10 cellular contexts compared by ENCODE assay signal in the genomic region with DNA sequence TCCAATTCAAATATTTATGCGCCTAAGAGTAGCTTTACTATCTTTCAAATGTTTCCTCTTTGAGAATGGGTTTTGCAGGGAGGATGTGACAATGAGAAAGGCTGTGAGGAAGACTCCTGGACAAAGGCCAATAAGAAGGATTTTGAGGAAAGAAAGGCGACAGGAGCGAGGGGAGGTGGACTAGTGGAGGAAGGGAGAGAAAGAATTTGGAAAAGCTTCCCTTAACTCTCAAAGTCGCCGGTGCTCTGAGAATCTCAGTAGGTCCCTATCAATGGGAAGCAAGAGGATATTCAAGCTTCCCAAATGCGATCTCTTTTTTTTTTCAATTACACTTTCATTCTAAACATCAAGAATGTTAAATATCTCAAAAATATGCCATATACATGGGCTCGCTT. TPM values are rescaled to one million over a fixed set of nuclear protein-coding genes. Genes with fewer than 3 reads are reported as not detected.
DNase-seq lines count a peak whose midpoint lies in the region; ATAC-seq and TF ChIP-seq lines count a peak whose summit lies in the region.
"Had no signal": no experiment of that assay in that cellular context is flagged by ENCODE, and none has a peak within 500 bp of the region (broad histone marks: within the 10 kb centered on the region; RNA-seq: fewer than 3 reads in every experiment).

No MANE protein-coding gene starts in this region.

- ATAC-seq in HG03025 (IDR thresholded peaks at IDR 0.05; ENCODE audit: low FRiP score, unreplicated experiment): no peak

- H3K4me3 ChIP-seq in iPS-11a (ENCODE audit: low read depth, low read length) (peak overlapping the region; percentile 17), smooth muscle cell (peak overlapping the region; percentile 53)

- H3K36me3 ChIP-seq in smooth muscle cell (ENCODE audit: low read depth): no peaks in the 10 kb centered on the region

- H3K27me3 ChIP-seq in smooth muscle cell (ENCODE audit: low read depth): peaks cover 74% of the 10 kb centered on the region

- 8% methylated on average over 7 of the region's 7 CpGs for WGBS in smooth muscle cell (ENCODE audit: low lambda C conversion rate)

- H3K9me3 Mint-ChIP-seq in activated CD4-positive, alpha-beta memory T cell treated with anti-CD3 and anti-CD28 coated beads, Interleukin-2, amount 10 ng/mL, durations not matched to agents 7 days and 5 days: no peaks in the 10 kb centered on the region

- H3K36me3 Mint-ChIP-seq in activated CD4-positive, alpha-beta memory T cell treated with anti-CD3 and anti-CD28 coated beads, Interleukin-2, amount 10 ng/mL, durations not matched to agents 7 days and 5 days (ENCODE audit: low read depth): no peaks in the 10 kb centered on the region

- no peak overlapping the region for H3K27ac Mint-ChIP-seq in activated CD4-positive, alpha-beta memory T cell treated with anti-CD3 and anti-CD28 coated beads, Interleukin-2, amount 10 ng/mL, durations not matched to agents 7 days and 5 days

- H3K9me3 ChIP-seq in smooth muscle cell (replicated peaks; ENCODE audit: low read depth): no peaks in the 10 kb centered on the region

- H3K4me1 Mint-ChIP-seq in activated CD4-positive, alpha-beta memory T cell treated with anti-CD3 and anti-CD28 coated beads, Interleukin-2, amount 10 ng/mL, durations not matched to agents 7 days and 5 days: peaks cover 39% of the 10 kb centered on the region

- H3K27me3 Mint-ChIP-seq in activated CD4-positive, alpha-beta memory T cell treated with anti-CD3 and anti-CD28 coated beads, Interleukin-2, amount 10 ng/mL, durations not matched to agents 7 days and 5 days: peaks cover 73% of the 10 kb centered on the region

- DNase-seq in NCI-H524 (lab: John Stamatoyannopoulos, UW) (peak; percentile 6 to 43), NCI-H524 treated with DMSO at 0.1 percent for 48 hours (lab: John Stamatoyannopoulos, UW) (no peak), smooth muscle cell (lab: John Stamatoyannopoulos, UW; ENCODE audit: unreplicated experiment) (no peak), NOMO-1 treated with DMSO at 0.1 percent for 48 hours (lab: John Stamatoyannopoulos, UW; ENCODE audit: unreplicated experiment) (no peak), germinal center (ENCODE audit: low spot score) (no peak)
- DNase-seq in activated CD4-positive, alpha-beta memory T cell treated with anti-CD3 and anti-CD28 coated beads, Interleukin-2, amount 10 ng/mL, durations not matched to agents 7 days and 5 days: no peak

- H3K27ac ChIP-seq in smooth muscle cell (ENCODE audit: low read depth): no peak overlapping the region
- H3K27ac ChIP-seq: 22Rv1 had no signal

- H3K79me2 ChIP-seq in smooth muscle cell (ENCODE audit: low read depth): no peaks in the 10 kb centered on the region

- H3F3A ChIP-seq in smooth muscle cell (ENCODE audit: low read depth): no peaks in the 10 kb centered on the region

- H3K4me1 ChIP-seq in smooth muscle cell (ENCODE audit: low read depth): peaks cover 11% of the 10 kb centered on the region

- TF ChIP-seq CTCF in smooth muscle cell (IDR thresholded peaks at IDR 0.05; ENCODE audit: borderline replicate concordance, insufficient read depth, poor library complexity, severe bottlenecking): no peak

- H3K4me2 ChIP-seq in smooth muscle cell: peak overlapping the region; percentile 87

- POLR2A ChIA-PET in activated CD4-positive, alpha-beta memory T cell treated with anti-CD3 and anti-CD28 coated beads, Interleukin-2, amount 10 ng/mL, durations not matched to agents 7 days and 5 days (lab: Charles Lee): interaction anchor here (0.6 to 1.3 kb wide), 2 partner anchors 25 to 837 kb away, joined by 3 read pairs; no protein-coding TSS in a partner anchor

- H4K20me1 ChIP-seq in smooth muscle cell (ENCODE audit: low read depth): no peaks in the 10 kb centered on the region

- CTCF ChIA-PET in activated CD4-positive, alpha-beta memory T cell treated with anti-CD3 and anti-CD28 coated beads, Interleukin-2, amount 10 ng/mL, durations not matched to agents 7 days and 5 days (lab: Charles Lee): interaction anchor here (0.8 to 2.0 kb wide), 10 partner anchors 9 to 272 kb away, joined by 3 to 7 read pairs (median 4); a partner anchor contains a TSS

- H2AFZ ChIP-seq in smooth muscle cell (ENCODE audit: low read depth): peak overlapping the region; percentile 73

- no peak overlapping the region for H3K9ac ChIP-seq in smooth muscle cell (ENCODE audit: low read depth)

- peak overlapping the region; percentile 48 for H3K4me3 Mint-ChIP-seq in activated CD4-positive, alpha-beta memory T cell treated with anti-CD3 and anti-CD28 coated beads, Interleukin-2, amount 10 ng/mL, durations not matched to agents 7 days and 5 days

RNA-seq across cellular contexts. Expression of a gene that starts 2.8 kb away (rescaled TPM):
- under 1 TPM; 0.13 to 0.18 TPM for total RNA-seq in activated CD4-positive, alpha-beta memory T cell treated with anti-CD3 and anti-CD28 coated beads, Interleukin-2, amount 10 ng/mL, durations not matched to agents 7 days and 5 days
- total RNA-seq in smooth muscle cell: not detected in 2 replicates
- polyA plus RNA-seq in smooth muscle cell: 0.11 TPM in 1 of 2 replicates, not detected in the other
- polyA plus RNA-seq: adipose tissue had no signal

RNA-seq across cellular contexts. Expression of a gene that starts 15.8 kb away (rescaled TPM):
- total RNA-seq in activated CD4-positive, alpha-beta memory T cell treated with anti-CD3 and anti-CD28 coated beads, Interleukin-2, amount 10 ng/mL, durations not matched to agents 7 days and 5 days: not detected
- total RNA-seq in smooth muscle cell: 306 and 314 TPM in 2 replicates
- 183 and 230 TPM in 2 replicates for polyA plus RNA-seq in smooth muscle cell

RNA-seq across cellular contexts. Expression of a gene that starts 51.3 kb away (rescaled TPM):
- not detected for total RNA-seq in activated CD4-positive, alpha-beta memory T cell treated with anti-CD3 and anti-CD28 coated beads, Interleukin-2, amount 10 ng/mL, durations not matched to agents 7 days and 5 days
- total RNA-seq in smooth muscle cell: 0.13 TPM in 1 of 2 replicates, not detected in the other
- not detected in 2 replicates for polyA plus RNA-seq in smooth muscle cell

RNA-seq across cellular contexts. Expression of a gene that starts 57.6 kb away (rescaled TPM):
- under 1 TPM in 1 of 2 experiments, not detected in 1; 0.15 TPM for total RNA-seq in activated CD4-positive, alpha-beta memory T cell treated with anti-CD3 and anti-CD28 coated beads, Interleukin-2, amount 10 ng/mL, durations not matched to agents 7 days and 5 days
- 1.7 TPM in 1 of 2 replicates, not detected in the other for total RNA-seq in smooth muscle cell
- polyA plus RNA-seq in smooth muscle cell: 0.26 TPM in 1 of 2 replicates, not detected in the other

Comparison
In these comparisons a context has a peak if more than half of its experiments do, and no peak if none do; other contexts are left out.
1. DNase-seq: peak in NCI-H524 (2 of 2); none in NCI-H524 treated with DMSO at 0.1 percent for 48 hours (single experiment), activated CD4-positive, alpha-beta memory T cell treated with anti-CD3 and anti-CD28 coated beads, Interleukin-2, amount 10 ng/mL, durations not matched to agents 7 days and 5 days (single experiment), smooth muscle cell (single experiment), NOMO-1 treated with DMSO at 0.1 percent for 48 hours (single experiment) and germinal center (single experiment).
2. RNA of a gene that starts 15.8 kb away (total RNA-seq): 306 to 314 TPM in smooth muscle cell; not detected in activated CD4-positive, alpha-beta memory T cell treated with anti-CD3 and anti-CD28 coated beads, Interleukin-2, amount 10 ng/mL, durations not matched to agents 7 days and 5 days; every median in the first group is over 100 times any median in the second.